In genomic region chr5:73550016-73550415, GRCh38 we compare ENCODE assay signal across 21 cellular contexts. TPM values are rescaled to one million over a fixed set of nuclear protein-coding genes. Genes with fewer than 3 reads are reported as not detected.
A peak's percentile ranks its signal among the peaks of the same experiment; 100 is the strongest.
DNase-seq lines count a peak whose midpoint lies in the region; ATAC-seq, FAIRE-seq and TF ChIP-seq lines count a peak whose summit lies in the region.
"Had no signal": no experiment of that assay in that cellular context is flagged by ENCODE, and none has a peak within 500 bp of the region (broad histone marks: within the 10 kb centered on the region; RNA-seq: fewer than 3 reads in every experiment).

No MANE protein-coding gene starts in this region.

- H3K36me3 ChIP-seq in breast epithelium (peaks cover 4% of the 10 kb centered on the region), keratinocyte (ENCODE audit: control insufficient read depth in 2 of 2, extremely low read depth in 1 of 2, insufficient read depth in 2 of 2, low read length in 2 of 2) (peaks cover 2 to 5% of the 10 kb centered on the region in 2 experiments)
- H3K36me3 ChIP-seq: BE2C had no signal

- ATAC-seq in activated naive CD8-positive, alpha-beta T cell treated with anti-CD3 and anti-CD28 coated beads, Interleukin-2, amount 50 U/mL, for 24 hours, result no peak

- H3K27ac ChIP-seq in breast epithelium (no peak overlapping the region), 22Rv1 (peak overlapping the region; percentile 30), keratinocyte (ENCODE audit: control insufficient read depth, insufficient read depth, low read length) (no peak overlapping the region)
- H3K27ac ChIP-seq: BLaER1 had no signal

- dilution Hi-C loops in keratinocyte (cut with MboI; ENCODE audit: extremely low pct_ligation_motif_present, low sequenced_read_pairs), result no loop called here

- no peak for DNase-seq in MCF 10A (ENCODE audit: unreplicated experiment)
- DNase-seq in breast epithelium (ENCODE audit: low spot score in 2 of 2), result no peak
- peak; percentile 94 for DNase-seq in SK-MEL-5 (ENCODE audit: low read depth, low spot score)
- DNase-seq in keratinocyte (ENCODE audit: low read depth, low spot score), result no peak
- DNase-seq in activated naive CD8-positive, alpha-beta T cell treated with anti-CD3 and anti-CD28 coated beads, Interleukin-2, amount 50 U/mL, for 24 hours, result no peak
- no peak for DNase-seq in SHP77 treated with DMSO at 0.1 percent for 48 hours (lab: John Stamatoyannopoulos, UW)
- DNase-seq: 8988T; ACHN; BE2C; C1 segment of cervical spinal cord; Caco-2; Calu3; CD4-positive, alpha-beta memory T cell; CD4-positive, CD25-positive, alpha-beta regulatory T cell; CD8-positive, alpha-beta memory T cell; DMS79 treated with DMSO at 0.1 percent for 48 hours; GF-D8 had no signal

- H3K9me3 Mint-ChIP-seq in MCF 10A (ENCODE audit: unreplicated experiment), result no peaks in the 10 kb centered on the region
- no peaks in the 10 kb centered on the region for H3K9me3 Mint-ChIP-seq in activated naive CD8-positive, alpha-beta T cell treated with anti-CD3 and anti-CD28 coated beads, Interleukin-2, amount 50 U/mL, for 24 hours
- H3K9me3 Mint-ChIP-seq: CD14-positive monocyte; CD4-positive, alpha-beta memory T cell; CD4-positive, CD25-positive, alpha-beta regulatory T cell; CD8-positive, alpha-beta memory T cell had no signal

- no peak overlapping the region for H3K4me3 ChIP-seq in breast epithelium
- no peak overlapping the region for H3K4me3 ChIP-seq in keratinocyte (ENCODE audit: control insufficient read depth in 2 of 3, extremely low read depth in 1 of 3, insufficient read depth in 2 of 3, low read depth in 1 of 3, low read length in 3 of 3)
- H3K4me3 ChIP-seq: BLaER1 had no signal

- BruUV-seq in MCF 10A (replicated peaks; lab: Mats Ljungman, UMichigan), result TSS peak; percentile 15

- in situ Hi-C loops in SK-MEL-5 (cut with HindIII; ENCODE audit: low pct_unique_long_range_greater_than_20kb, low sequenced_read_pairs), result no loop called here

- no peak overlapping the region for H3K4me2 ChIP-seq in keratinocyte (ENCODE audit: control insufficient read depth, extremely low read depth, insufficient read depth, low read depth, low read length)
- H3K4me2 ChIP-seq: BLaER1 had no signal

- H3K4me1 ChIP-seq in breast epithelium (no peaks in the 10 kb centered on the region), keratinocyte (ENCODE audit: control insufficient read depth, extremely low read depth, insufficient read depth, low read length) (peaks cover 6% of the 10 kb centered on the region)
- H3K4me1 ChIP-seq: BE2C, BLaER1 had no signal

- H3K9ac ChIP-seq in keratinocyte (ENCODE audit: control insufficient read depth, extremely low read depth, insufficient read depth, low read length), result no peak overlapping the region
- H3K9ac ChIP-seq: BLaER1 had no signal

- no peak for TF ChIP-seq CTCF in MCF 10A (IDR thresholded peaks at IDR 0.05; ENCODE audit: unreplicated experiment)
- TF ChIP-seq CTCF in breast epithelium (IDR thresholded peaks at IDR 0.05), result no peak
- TF ChIP-seq CTCF in 22Rv1 (IDR thresholded peaks at IDR 0.05), result no peak
- no peak for TF ChIP-seq CTCF in keratinocyte (optimal IDR thresholded peaks at IDR 0.05 in 1 of 3, IDR thresholded peaks at IDR 0.05 in 1 of 3, conservative IDR thresholded peaks at IDR 0.05 in 1 of 3; ENCODE audit: extremely low read depth in 1 of 3, insufficient read depth in 2 of 3, low read length in 3 of 3)

- H3K9me3 ChIP-seq in breast epithelium (no peaks in the 10 kb centered on the region), keratinocyte (ENCODE audit: control insufficient read depth, low read depth, low read length) (no peaks in the 10 kb centered on the region)
- H3K9me3 ChIP-seq: BE2C, BLaER1, Caco-2 had no signal

- TF ChIP-seq POLR2A in breast epithelium (IDR thresholded peaks at IDR 0.05), result no peak

- no peaks in the 10 kb centered on the region for H3K4me1 Mint-ChIP-seq in MCF 10A (ENCODE audit: insufficient read depth, unreplicated experiment)
- peaks cover 1% of the 10 kb centered on the region for H3K4me1 Mint-ChIP-seq in activated naive CD8-positive, alpha-beta T cell treated with anti-CD3 and anti-CD28 coated beads, Interleukin-2, amount 50 U/mL, for 24 hours
- H3K4me1 Mint-ChIP-seq: CD14-positive monocyte; CD4-positive, CD25-positive, alpha-beta regulatory T cell; CD8-positive, alpha-beta memory T cell had no signal

- H3K36me3 Mint-ChIP-seq in MCF 10A (ENCODE audit: insufficient read depth, unreplicated experiment), result peaks cover 39% of the 10 kb centered on the region
- H3K36me3 Mint-ChIP-seq in activated naive CD8-positive, alpha-beta T cell treated with anti-CD3 and anti-CD28 coated beads, Interleukin-2, amount 50 U/mL, for 24 hours (ENCODE audit: low read depth), result peaks cover 13% of the 10 kb centered on the region

- no peak overlapping the region for H3K4me3 Mint-ChIP-seq in MCF 10A (ENCODE audit: unreplicated experiment)
- H3K4me3 Mint-ChIP-seq in activated naive CD8-positive, alpha-beta T cell treated with anti-CD3 and anti-CD28 coated beads, Interleukin-2, amount 50 U/mL, for 24 hours, result no peak overlapping the region
- H3K4me3 Mint-ChIP-seq: CD14-positive monocyte; CD4-positive, alpha-beta memory T cell; CD4-positive, CD25-positive, alpha-beta regulatory T cell; CD8-positive, alpha-beta memory T cell had no signal

- no peaks in the 10 kb centered on the region for H3K79me2 ChIP-seq in keratinocyte (ENCODE audit: control insufficient read depth, insufficient read depth, low read length)

- intact Hi-C loops in MCF 10A (cut with micrococcal nuclease) (no loop called here), breast epithelium (cut with DNase I; ENCODE audit: low total_unique reads) (no loop called here)

- no peaks in the 10 kb centered on the region for H3K9me1 ChIP-seq in keratinocyte (ENCODE audit: control insufficient read depth, extremely low read depth, insufficient read depth, low read length)

- POLR2A ChIA-PET in MCF 10A (lab: Yijun Ruan, JAX), result no interaction called here

- H3K27me3 ChIP-seq in breast epithelium (no peaks in the 10 kb centered on the region), keratinocyte (ENCODE audit: control insufficient read depth, extremely low read depth, insufficient read depth, low read length) (no peaks in the 10 kb centered on the region)
- H3K27me3 ChIP-seq: BE2C, BLaER1 had no signal

- peak; percentile 5 for FAIRE-seq in keratinocyte (lab: Jason Lieb, UNC)
- FAIRE-seq: GM12891 had no signal

- no peak overlapping the region for H2AFZ ChIP-seq in keratinocyte (ENCODE audit: control insufficient read depth, low read length)

- H3K27ac Mint-ChIP-seq in MCF 10A (ENCODE audit: low read depth, unreplicated experiment), result no peak overlapping the region
- H3K27ac Mint-ChIP-seq in activated naive CD8-positive, alpha-beta T cell treated with anti-CD3 and anti-CD28 coated beads, Interleukin-2, amount 50 U/mL, for 24 hours, result no peak overlapping the region
- H3K27ac Mint-ChIP-seq: CD14-positive monocyte; CD4-positive, alpha-beta memory T cell; CD4-positive, CD25-positive, alpha-beta regulatory T cell; CD8-positive, alpha-beta memory T cell had no signal

- no peaks in the 10 kb centered on the region for H3K27me3 Mint-ChIP-seq in MCF 10A (ENCODE audit: insufficient read depth, unreplicated experiment)
- no peaks in the 10 kb centered on the region for H3K27me3 Mint-ChIP-seq in activated naive CD8-positive, alpha-beta T cell treated with anti-CD3 and anti-CD28 coated beads, Interleukin-2, amount 50 U/mL, for 24 hours

- CTCF ChIA-PET in MCF 10A (lab: Yijun Ruan, JAX), result no interaction called here

- H4K20me1 ChIP-seq in keratinocyte (ENCODE audit: control insufficient read depth, extremely low read depth, insufficient read depth, low read length), result no peaks in the 10 kb centered on the region
- H4K20me1 ChIP-seq: BLaER1 had no signal

RNA-seq across cellular contexts. Expression of gene ANKRA2, which starts 15.4 kb away (rescaled TPM):
- total RNA-seq in MCF 10A (2022) (19.3 and 20.2 TPM in 2 replicates), breast epithelium (10 to 100 TPM; 28.8 to 83.9 (median 44.2) TPM)
- 29.2 and 35.3 TPM in 2 replicates for total RNA-seq in SK-MEL-5 (2014; rRNA removed; shearing (Covaris generic))
- polyA plus RNA-seq in SK-MEL-5 (2015; cell fraction: cytosol; rRNA removed), result 13.0 TPM in 2 replicates
- 79.3 and 126 TPM in 2 replicates for polyA plus RNA-seq in SK-MEL-5 (2015; cell fraction: nucleus; rRNA removed)
- polyA plus RNA-seq in keratinocyte, result 8.7 to 20.6 TPM (median 16.6 TPM) in 3 replicates
- 21.8 TPM for polyA plus RNA-seq in keratinocyte (2011; ENCODE audit: low read depth)
- 7.6 and 15.4 TPM in 2 replicates for polyA plus RNA-seq in keratinocyte (2011; cell fraction: cytosol; rRNA removed)
- 16.3 and 24.9 TPM in 2 replicates for polyA plus RNA-seq in keratinocyte (2011; cell fraction: nucleus; rRNA removed)
- 6.6 and 23.2 TPM in 2 replicates for polyA plus RNA-seq in keratinocyte (2012; ENCODE audit: low replicate concordance)
- 0.56 to 6.6 TPM (median 6.5 TPM) in 3 replicates for polyA minus RNA-seq in keratinocyte
- 6.3 TPM for polyA minus RNA-seq in keratinocyte (2011; cell fraction: cytosol; rRNA and poly(A)+ RNA removed)
- polyA minus RNA-seq in keratinocyte (2011; cell fraction: nucleus; rRNA and poly(A)+ RNA removed), result 9.8 and 17.0 TPM in 2 replicates

RNA-seq across cellular contexts. Expression of gene UTP15, which starts 15.5 kb away (rescaled TPM):
- 41.2 and 41.3 TPM in 2 replicates for total RNA-seq in MCF 10A (2022)
- 10 to 100 TPM; 38.7 to 61.6 (median 39.0) TPM for total RNA-seq in breast epithelium
- 50.3 and 56.7 TPM in 2 replicates for total RNA-seq in SK-MEL-5 (2014; rRNA removed; shearing (Covaris generic))
- 21.2 and 22.4 TPM in 2 replicates for polyA plus RNA-seq in SK-MEL-5 (2015; cell fraction: cytosol; rRNA removed)
- 91.9 and 166 TPM in 2 replicates for polyA plus RNA-seq in SK-MEL-5 (2015; cell fraction: nucleus; rRNA removed)
- polyA plus RNA-seq in keratinocyte, result 16.3 to 28.3 TPM (median 21.7 TPM) in 3 replicates
- 24.8 TPM for polyA plus RNA-seq in keratinocyte (2011; ENCODE audit: low read depth)
- 9.1 and 17.4 TPM in 2 replicates for polyA plus RNA-seq in keratinocyte (2011; cell fraction: cytosol; rRNA removed)
- 25.0 and 42.0 TPM in 2 replicates for polyA plus RNA-seq in keratinocyte (2011; cell fraction: nucleus; rRNA removed)
- polyA plus RNA-seq in keratinocyte (2012; ENCODE audit: low replicate concordance), result 12.8 and 17.7 TPM in 2 replicates
- 11.6 to 32.6 TPM (median 18.8 TPM) in 3 replicates for polyA minus RNA-seq in keratinocyte
- 11.7 TPM for polyA minus RNA-seq in keratinocyte (2011; cell fraction: cytosol; rRNA and poly(A)+ RNA removed)
- polyA minus RNA-seq in keratinocyte (2011; cell fraction: nucleus; rRNA and poly(A)+ RNA removed), result 18.3 and 30.7 TPM in 2 replicates

RNA-seq across cellular contexts. Expression of gene BTF3, which starts 51.8 kb away (rescaled TPM):
- total RNA-seq in MCF 10A (2022) (937 and 946 TPM in 2 replicates), breast epithelium (100 to 1,000 TPM; 503 to 575 (median 519) TPM)
- total RNA-seq in SK-MEL-5 (2014; rRNA removed; shearing (Covaris generic)), result 521 and 523 TPM in 2 replicates
- polyA plus RNA-seq in SK-MEL-5 (2015; cell fraction: cytosol; rRNA removed), result 548 and 685 TPM in 2 replicates
- 132 and 144 TPM in 2 replicates for polyA plus RNA-seq in SK-MEL-5 (2015; cell fraction: nucleus; rRNA removed)
- polyA plus RNA-seq in keratinocyte, result 505 to 857 TPM (median 694 TPM) in 3 replicates
- 754 TPM for polyA plus RNA-seq in keratinocyte (2011; ENCODE audit: low read depth)
- 674 and 942 TPM in 2 replicates for polyA plus RNA-seq in keratinocyte (2011; cell fraction: cytosol; rRNA removed)
- polyA plus RNA-seq in keratinocyte (2011; cell fraction: nucleus; rRNA removed), result 191 and 279 TPM in 2 replicates
- 722 and 955 TPM in 2 replicates for polyA plus RNA-seq in keratinocyte (2012; ENCODE audit: low replicate concordance)
- polyA minus RNA-seq in keratinocyte, result 225 to 484 TPM (median 286 TPM) in 3 replicates
- 335 TPM for polyA minus RNA-seq in keratinocyte (2011; cell fraction: cytosol; rRNA and poly(A)+ RNA removed)
- polyA minus RNA-seq in keratinocyte (2011; cell fraction: nucleus; rRNA and poly(A)+ RNA removed), result 67.1 and 102 TPM in 2 replicates
